Comparison of ENCODE assay signal across 1 cellular context in genomic region chr9:87678650-87679355, GRCh38.
A peak's percentile ranks its signal among the peaks of the same experiment; 100 is the strongest.
TF ChIP-seq lines count a peak whose summit lies in the region.

No MANE protein-coding gene starts in this region.

TF ChIP-seq in HepG2, 621 proteins besides CTCF, POLR2A, EP300 and RAD21 (continued from another document):
- TF ChIP-seq U2AF2 (IDR thresholded peaks at IDR 0.05; ENCODE audit: low read depth, low read length) (no peak), SMAD9 (CRISPR knock-in tag; IDR thresholded peaks at IDR 0.05) (no peak), ZBTB21 (CRISPR knock-in tag; IDR thresholded peaks at IDR 0.05) (no peak), ELF1 (CRISPR knock-in tag; IDR thresholded peaks at IDR 0.05) (0 out of 2 replicates have a peak, but pooled peaks have one; percentile 12), ZNF720 (CRISPR knock-in tag; IDR thresholded peaks at IDR 0.05) (no peak), NR2F6 (IDR thresholded peaks at IDR 0.05) (no peak), NR2F6 (CRISPR knock-in tag; IDR thresholded peaks at IDR 0.05) (no peak), PHF8 (CRISPR knock-in tag; IDR thresholded peaks at IDR 0.05) (no peak), HMGXB3 (CRISPR knock-in tag; IDR thresholded peaks at IDR 0.05; ENCODE audit: borderline replicate concordance) (no peak), PRDM4 (CRISPR knock-in tag; IDR thresholded peaks at IDR 0.05; ENCODE audit: borderline replicate concordance) (no peak), CREB1 (IDR thresholded peaks at IDR 0.05) (no peak), CREB1 (CRISPR knock-in tag; IDR thresholded peaks at IDR 0.05) (no peak), KDM1A (CRISPR knock-in tag; IDR thresholded peaks at IDR 0.05) (no peak), ZNF678 (CRISPR knock-in tag; IDR thresholded peaks at IDR 0.05) (no peak), NCOA2 (CRISPR knock-in tag; IDR thresholded peaks at IDR 0.05) (no peak), ZNF382 (CRISPR knock-in tag; IDR thresholded peaks at IDR 0.05; ENCODE audit: borderline replicate concordance) (no peak), MTERF4 (CRISPR knock-in tag; IDR thresholded peaks at IDR 0.05) (no peak), TFDP2 (CRISPR knock-in tag; IDR thresholded peaks at IDR 0.05) (no peak), YY1 (IDR thresholded peaks at IDR 0.05; ENCODE audit: insufficient read depth, insufficient replicate concordance, low read depth, low read length) (no peak), HIVEP1 (CRISPR knock-in tag; IDR thresholded peaks at IDR 0.05) (no peak), FOXC1 (CRISPR knock-in tag; IDR thresholded peaks at IDR 0.05; ENCODE audit: borderline replicate concordance) (no peak), ZNF850 (CRISPR knock-in tag; conservative IDR thresholded peaks at IDR 0.05) (no peak), POLR2G (IDR thresholded peaks at IDR 0.05; ENCODE audit: low read depth, low read length) (no peak), TRIM24 (CRISPR knock-in tag; IDR thresholded peaks at IDR 0.05) (no peak), MAFF (IDR thresholded peaks at IDR 0.05; ENCODE audit: low read depth, low read length) (peak; percentile 43; the same call in 1 of the 2 replicates), MAFK (conservative IDR thresholded peaks at IDR 0.05 in 1 of 2, IDR thresholded peaks at IDR 0.05 in 1 of 2; ENCODE audit: low read length in 2 of 2) (peak; percentile 19 to 21; a peak in 1 of 4 replicates), NR1H2 (CRISPR knock-in tag; IDR thresholded peaks at IDR 0.05; ENCODE audit: borderline replicate concordance, low read depth) (no peak), NFKB2 (CRISPR knock-in tag; IDR thresholded peaks at IDR 0.05; ENCODE audit: borderline replicate concordance) (no peak), HNF4A (CRISPR knock-in tag; IDR thresholded peaks at IDR 0.05) (no peak), TFE3 (CRISPR knock-in tag; IDR thresholded peaks at IDR 0.05) (no peak), GPN1 (CRISPR knock-in tag; IDR thresholded peaks at IDR 0.05; ENCODE audit: borderline replicate concordance) (no peak), ZNF576 (CRISPR knock-in tag; IDR thresholded peaks at IDR 0.05) (no peak), ZNF292 (CRISPR knock-in tag; IDR thresholded peaks at IDR 0.05; ENCODE audit: borderline replicate concordance, low read depth) (no peak), RERE (CRISPR knock-in tag; IDR thresholded peaks at IDR 0.05; ENCODE audit: low read depth) (no peak), PTBP1 (IDR thresholded peaks at IDR 0.05; ENCODE audit: low read depth, low read length, poor library complexity, severe bottlenecking) (no peak)
